8 cellular contexts compared by ENCODE assay signal in genomic region chr3:168061332-168061996, GRCh38. TPM values are rescaled to one million over a fixed set of nuclear protein-coding genes. Genes with fewer than 3 reads are reported as not detected.
DNase-seq lines count a peak whose midpoint lies in the region; ATAC-seq and TF ChIP-seq lines count a peak whose summit lies in the region.

No MANE protein-coding gene starts in this region.

- BruUV-seq in IMR-90 (replicated peaks; lab: Mats Ljungman, UMichigan), result no TSS peak

- H3K79me1 ChIP-seq in IMR-90 (ENCODE audit: low read depth in 1 of 2, low read length in 2 of 2), result peaks cover 34 to 62% of the 10 kb centered on the region in 2 experiments

- H3K18ac ChIP-seq in IMR-90 (ENCODE audit: low read depth, low read length), result no peak overlapping the region

- no peak overlapping the region for H3K4ac ChIP-seq in IMR-90 (ENCODE audit: low read depth, low read length)

- no CpG with 5 or more reads among the region's 5 CpGs for WGBS in IMR-90 (ENCODE audit: extremely low coverage in 2 of 2, insufficient read length in 1 of 2), 2 experiments
- WGBS in right lobe of liver (ENCODE audit: insufficient coverage, low coverage, low lambda C conversion rate, missing lambda C conversion rate), result 41% methylated on average over 5 of the region's 5 CpGs

- H2AK9ac ChIP-seq in IMR-90 (replicated peaks; ENCODE audit: low read depth, low read length, poor library complexity), result no peak overlapping the region

- H3K14ac ChIP-seq in IMR-90 (replicated peaks; ENCODE audit: low read depth, low read length), result no peak overlapping the region

- peak overlapping the region; percentile 27; the same call in 1 of the 2 replicates for H3K4me2 ChIP-seq in IMR-90 (ENCODE audit: low read depth, low read length)

- no peak overlapping the region for H2AFZ ChIP-seq in IMR-90 (replicated peaks; ENCODE audit: low read length, poor library complexity)

- no peak overlapping the region for H3K9ac ChIP-seq in IMR-90 (ENCODE audit: low read depth, low read length)

- H3K23ac ChIP-seq in IMR-90 (ENCODE audit: low read depth, low read length), result no peak overlapping the region

- H2BK20ac ChIP-seq in IMR-90 (ENCODE audit: low read depth, low read length), result no peak overlapping the region

- no peak overlapping the region for H2BK120ac ChIP-seq in IMR-90 (ENCODE audit: low read depth, low read length)

- H4K20me1 ChIP-seq in IMR-90 (ENCODE audit: insufficient read depth, low read length), result no peaks in the 10 kb centered on the region; the same call in 1 of the 2 replicates

- no peak overlapping the region for H3K56ac ChIP-seq in IMR-90 (ENCODE audit: extremely low read depth, insufficient read depth, low read length)

- in situ Hi-C loops in IMR-90 (cut with MboI; ENCODE audit: low sequenced_read_pairs) (no loop called here), KBM-7 (cut with MboI; ENCODE audit: low pct_unique_long_range_greater_than_20kb, low sequenced_read_pairs) (loop anchor here (25.0 kb wide), 1 partner anchor 101 kb away; no protein-coding TSS in a partner anchor)

- H4K8ac ChIP-seq in IMR-90 (ENCODE audit: low read depth in 2 of 2, low read length in 2 of 2), result no peak overlapping the region

- H4K91ac ChIP-seq in IMR-90 (ENCODE audit: insufficient read depth, low read depth, low read length), result no peak overlapping the region

- intact Hi-C loops in IMR-90 (cut with micrococcal nuclease) (loop anchor here (5.0 kb wide), 1 partner anchor 36 kb away; the partner anchor contains the start of gene GOLIM4), right lobe of liver (cut with DNase I) (no loop called here), uterus (cut with DNase I; ENCODE audit: low total_unique reads) (no loop called here)

- no peak overlapping the region for H3K27ac ChIP-seq in IMR-90 (ENCODE audit: insufficient read depth, low read length)
- H3K27ac ChIP-seq in right lobe of liver, result no peak overlapping the region
- no peak overlapping the region for H3K27ac ChIP-seq in uterus

- H3K36me3 ChIP-seq in IMR-90 (ENCODE audit: control insufficient read depth, insufficient read depth, low read length), result no peaks in the 10 kb centered on the region
- no peaks in the 10 kb centered on the region for H3K36me3 ChIP-seq in right lobe of liver
- H3K36me3 ChIP-seq in uterus, result no peaks in the 10 kb centered on the region

- H3K4me1 ChIP-seq in IMR-90 (ENCODE audit: control insufficient read depth, insufficient read depth, low read length), result peaks cover 7% of the 10 kb centered on the region
- peaks cover 0 to 46% (median 24%) of the 10 kb centered on the region in 4 donors for H3K4me1 ChIP-seq in right lobe of liver
- H3K4me1 ChIP-seq in uterus, result peaks cover 0 to under 1% of the 10 kb centered on the region in 2 donors

- H3K4me3 ChIP-seq in IMR-90 (ENCODE audit: insufficient read depth, low read depth, low read length) (no peak overlapping the region), right lobe of liver (no peak overlapping the region), uterus (no peak overlapping the region)

- H4K5ac ChIP-seq in IMR-90 (ENCODE audit: low read depth, low read length), result no peak overlapping the region

- TF ChIP-seq POLR2A in IMR-90 (IDR thresholded peaks at IDR 0.05; ENCODE audit: low read depth, low read length), result no peak
- no peak for TF ChIP-seq POLR2A in right lobe of liver (IDR thresholded peaks at IDR 0.05)
- TF ChIP-seq POLR2A in uterus (IDR thresholded peaks at IDR 0.05), result no peak

- H3K9me1 ChIP-seq in IMR-90 (ENCODE audit: insufficient read depth, low read length), result no peaks in the 10 kb centered on the region

- DNase-seq in IMR-90 (no peak), right lobe of liver (no peak), KBM-7 (no peak), NCI-H1092 treated with DMSO at 0.1 percent for 48 hours (lab: John Stamatoyannopoulos, UW) (no peak), uterus (no peak)

- no peak overlapping the region for H2BK15ac ChIP-seq in IMR-90 (ENCODE audit: low read depth, low read length)

- H3K27me3 ChIP-seq in IMR-90 (ENCODE audit: control insufficient read depth, insufficient read depth, low read length), result no peaks in the 10 kb centered on the region
- H3K27me3 ChIP-seq in right lobe of liver, result no peaks in the 10 kb centered on the region
- H3K27me3 ChIP-seq in uterus, result no peaks in the 10 kb centered on the region

- ATAC-seq in GM18520 (IDR thresholded peaks at IDR 0.05; ENCODE audit: unreplicated experiment) (peak; percentile 93), GM21825 (IDR thresholded peaks at IDR 0.05; ENCODE audit: unreplicated experiment) (peak; percentile 79), IMR-90 (ENCODE audit: low read depth) (peak; percentile 76), right lobe of liver (peak; percentile 46 to 57 (median 49)), esophagus mucosa (no peak)

- no peak overlapping the region for H2BK5ac ChIP-seq in IMR-90 (ENCODE audit: low read depth, low read length, poor library complexity, severe bottlenecking)

- H3K9me3 ChIP-seq in IMR-90 (ENCODE audit: control insufficient read depth, insufficient read depth, low read length) (no peaks in the 10 kb centered on the region), right lobe of liver (peaks cover 0 to 2% (median 0%) of the 10 kb centered on the region in 4 donors), uterus (no peaks in the 10 kb centered on the region)

- dilution Hi-C loops in IMR-90 (cut with HindIII; ENCODE audit: low sequenced_read_pairs, unreplicated experiment), result no loop called here

- CTCF ChIA-PET in IMR-90 (lab: Yijun Ruan, JAX), result interaction anchor here (0.7 to 1.3 kb wide), 4 partner anchors 16 to 26 kb away, joined by 3 to 5 read pairs (median 4); no protein-coding TSS in a partner anchor

- peak; percentile 26; the same call in 1 of the 2 replicates for TF ChIP-seq RAD21 in IMR-90 (IDR thresholded peaks at IDR 0.05; ENCODE audit: low read length)

- TF ChIP-seq CTCF in IMR-90 (conservative IDR thresholded peaks at IDR 0.05; ENCODE audit: low read depth, low read length) (peak; percentile 27; the same call in 1 of the 2 replicates), right lobe of liver (IDR thresholded peaks at IDR 0.05) (peak in 1 of 4 donors; percentile 22), uterus (IDR thresholded peaks at IDR 0.05) (no peak)

- H2AK5ac ChIP-seq in IMR-90 (ENCODE audit: low read depth, low read length), result no peak overlapping the region

- POLR2A ChIA-PET in IMR-90 (lab: Charles Lee; ENCODE audit: unreplicated experiment), result no interaction called here

TF ChIP-seq in IMR-90, 13 proteins besides CTCF, POLR2A, EP300 and RAD21:
- TF ChIP-seq USF2 (IDR thresholded peaks at IDR 0.05; ENCODE audit: low read depth, low read length) (no peak), SMC3 (IDR thresholded peaks at IDR 0.05; ENCODE audit: low read depth, low read length) (peak; percentile 25; the same call in 1 of the 2 replicates)

RNA-seq across cellular contexts. Expression of gene GOLIM4, which starts 34.3 kb away (rescaled TPM):
- 71.2 and 90.0 TPM in 2 replicates for total RNA-seq in IMR-90 (2012; rRNA removed)
- polyA plus RNA-seq in IMR-90 (2012; rRNA removed), result 44.6 and 48.8 TPM in 2 replicates
- 19.4 and 19.5 TPM in 2 replicates for polyA plus RNA-seq in IMR-90 (2012; cell fraction: cytosol; rRNA removed)
- 11.1 and 19.3 TPM in 2 replicates for polyA plus RNA-seq in IMR-90 (2012; cell fraction: nucleus; rRNA removed; ENCODE audit: low replicate concordance)
- 10 to 100 TPM; 33.3 to 44.9 (median 36.6) TPM for total RNA-seq in right lobe of liver
- total RNA-seq in esophagus mucosa, result 8.6 TPM
- 10 to 100 TPM; 21.0 to 85.1 (median 29.7) TPM for total RNA-seq in uterus
